1 cellular context compared by ENCODE assay signal in genomic region chr2:219642465-219643083, GRCh38.
A peak's percentile ranks its signal among the peaks of the same experiment; 100 is the strongest.
TF ChIP-seq lines count a peak whose summit lies in the region.

No MANE protein-coding gene starts in this region.

TF ChIP-seq in HepG2, 621 proteins besides CTCF, POLR2A, EP300 and RAD21 (continued from another document and continues in another):
- TF ChIP-seq MTA1 (CRISPR knock-in tag; IDR thresholded peaks at IDR 0.05; ENCODE audit: borderline replicate concordance) = no peak
- no peak for TF ChIP-seq E2F1 (CRISPR knock-in tag; IDR thresholded peaks at IDR 0.05)
- no peak for TF ChIP-seq CENPBD1 (CRISPR knock-in tag; IDR thresholded peaks at IDR 0.05; ENCODE audit: borderline replicate concordance, low read depth)
- TF ChIP-seq IKZF1 (IDR thresholded peaks at IDR 0.05) = no peak
- no peak for TF ChIP-seq CHD4 (IDR thresholded peaks at IDR 0.05; ENCODE audit: borderline replicate concordance, low read length)
- TF ChIP-seq CBX1 (IDR thresholded peaks at IDR 0.05; ENCODE audit: low read depth) = peak; percentile 72
- TF ChIP-seq ZNF263 (CRISPR knock-in tag; IDR thresholded peaks at IDR 0.05) = peak; percentile 71
- peak; percentile 85 for TF ChIP-seq GATAD2A (CRISPR knock-in tag; IDR thresholded peaks at IDR 0.05)
- peak; percentile 83 for TF ChIP-seq ATF3 (CRISPR knock-in tag; IDR thresholded peaks at IDR 0.05)
- no peak for TF ChIP-seq ATRX (CRISPR knock-in tag; IDR thresholded peaks at IDR 0.05; ENCODE audit: borderline replicate concordance)
- TF ChIP-seq ZNF546 (CRISPR knock-in tag; conservative IDR thresholded peaks at IDR 0.05) = no peak
- peak; percentile 31; the same call in 1 of the 2 replicates for TF ChIP-seq NFYC (CRISPR knock-in tag; IDR thresholded peaks at IDR 0.05)
- TF ChIP-seq PTBP1 (IDR thresholded peaks at IDR 0.05; ENCODE audit: low read depth, low read length, poor library complexity, severe bottlenecking) = peak; percentile 79
- no peak for TF ChIP-seq TEF (CRISPR knock-in tag; IDR thresholded peaks at IDR 0.05)
- peak; percentile 70 for TF ChIP-seq POGZ (CRISPR knock-in tag; IDR thresholded peaks at IDR 0.05)
- TF ChIP-seq ZFP41 (CRISPR knock-in tag; IDR thresholded peaks at IDR 0.05; ENCODE audit: borderline replicate concordance) = no peak
- peak; percentile 78; the same call in 1 of the 2 replicates for TF ChIP-seq SALL2 (CRISPR knock-in tag; IDR thresholded peaks at IDR 0.05)
- peak; percentile 70; the same call in 1 of the 2 replicates for TF ChIP-seq RCOR2 (CRISPR knock-in tag; IDR thresholded peaks at IDR 0.05)
- no peak for TF ChIP-seq SOX13 (IDR thresholded peaks at IDR 0.05)
- TF ChIP-seq SOX13 (CRISPR knock-in tag; conservative IDR thresholded peaks at IDR 0.05 in 1 of 2, IDR thresholded peaks at IDR 0.05 in 1 of 2) = peak in 1 of 2 experiments; percentile 57; a peak in 2 of 4 replicates
- no peak for TF ChIP-seq ZNF18 (CRISPR knock-in tag; IDR thresholded peaks at IDR 0.05; ENCODE audit: insufficient replicate concordance)
- TF ChIP-seq XBP1 (CRISPR knock-in tag; IDR thresholded peaks at IDR 0.05) = no peak
- TF ChIP-seq FUBP1 (CRISPR knock-in tag; IDR thresholded peaks at IDR 0.05; ENCODE audit: borderline replicate concordance) = no peak
- peak; percentile 87 for TF ChIP-seq ZNF574 (CRISPR knock-in tag; IDR thresholded peaks at IDR 0.05)
- TF ChIP-seq ATF4 (CRISPR knock-in tag; IDR thresholded peaks at IDR 0.05) = peak in 1 of 2 experiments; percentile 84; a peak in 2 of 4 replicates
- no peak for TF ChIP-seq ZNF230 (CRISPR knock-in tag; IDR thresholded peaks at IDR 0.05)
- TF ChIP-seq TEAD2 (CRISPR knock-in tag; IDR thresholded peaks at IDR 0.05) = no peak; the same call in 1 of the 2 replicates
- no peak for TF ChIP-seq ZNF136 (CRISPR knock-in tag; IDR thresholded peaks at IDR 0.05; ENCODE audit: low read depth)
- no peak for TF ChIP-seq ZNF7 (CRISPR knock-in tag; IDR thresholded peaks at IDR 0.05)
- TF ChIP-seq ZBTB7B (CRISPR knock-in tag; IDR thresholded peaks at IDR 0.05) = peak; percentile 75; the same call in 1 of the 2 replicates
- no peak for TF ChIP-seq HMGA1 (CRISPR knock-in tag; conservative IDR thresholded peaks at IDR 0.05)
- TF ChIP-seq GLI4 (CRISPR knock-in tag; IDR thresholded peaks at IDR 0.05; ENCODE audit: borderline replicate concordance) = no peak
- TF ChIP-seq HIVEP1 (CRISPR knock-in tag; IDR thresholded peaks at IDR 0.05) = peak; percentile 71; the same call in 1 of the 2 replicates
- TF ChIP-seq ZNF326 (CRISPR knock-in tag; IDR thresholded peaks at IDR 0.05; ENCODE audit: borderline replicate concordance) = no peak
- peak; percentile 82; the same call in 1 of the 2 replicates for TF ChIP-seq YEATS2 (CRISPR knock-in tag; IDR thresholded peaks at IDR 0.05; ENCODE audit: borderline replicate concordance)
- no peak for TF ChIP-seq MATR3 (CRISPR knock-in tag; IDR thresholded peaks at IDR 0.05)
- TF ChIP-seq ZMAT5 (CRISPR knock-in tag; IDR thresholded peaks at IDR 0.05; ENCODE audit: borderline replicate concordance, low read depth) = no peak
- TF ChIP-seq GLMP (CRISPR knock-in tag; IDR thresholded peaks at IDR 0.05; ENCODE audit: borderline replicate concordance) = no peak
- TF ChIP-seq HOXA5 (CRISPR knock-in tag; IDR thresholded peaks at IDR 0.05) = peak; percentile 94; the same call in 1 of the 2 replicates
- no peak for TF ChIP-seq ZNF557 (CRISPR knock-in tag; IDR thresholded peaks at IDR 0.05)
- TF ChIP-seq HIC2 (CRISPR knock-in tag; IDR thresholded peaks at IDR 0.05; ENCODE audit: low read depth) = 0 out of 2 replicates have a peak, but pooled peaks have one; percentile 28
- peak; percentile 75; the same call in 1 of the 2 replicates for TF ChIP-seq MYC (CRISPR knock-in tag; IDR thresholded peaks at IDR 0.05; ENCODE audit: borderline replicate concordance)
- peak; percentile 62 for TF ChIP-seq ZNF709 (CRISPR knock-in tag; IDR thresholded peaks at IDR 0.05)
- peak; percentile 68; the same call in 1 of the 2 replicates for TF ChIP-seq STAT5B (CRISPR knock-in tag; IDR thresholded peaks at IDR 0.05)
- TF ChIP-seq ZNF792 (CRISPR knock-in tag; IDR thresholded peaks at IDR 0.05) = peak; percentile 77; the same call in 1 of the 2 replicates
- TF ChIP-seq ZNF841 (CRISPR knock-in tag; IDR thresholded peaks at IDR 0.05; ENCODE audit: borderline replicate concordance) = no peak
- TF ChIP-seq BATF2 (CRISPR knock-in tag; IDR thresholded peaks at IDR 0.05) = no peak
- peak; percentile 85; the same call in 1 of the 2 replicates for TF ChIP-seq KDM5B (CRISPR knock-in tag; IDR thresholded peaks at IDR 0.05; ENCODE audit: borderline replicate concordance)
- TF ChIP-seq GATA4 (IDR thresholded peaks at IDR 0.05; ENCODE audit: borderline replicate concordance, low read depth) = no peak
- TF ChIP-seq KLF6 (CRISPR knock-in tag; IDR thresholded peaks at IDR 0.05) = peak; percentile 75; the same call in 1 of the 2 replicates
- no peak for TF ChIP-seq KLF13 (CRISPR knock-in tag; IDR thresholded peaks at IDR 0.05)
- TF ChIP-seq STAT6 (CRISPR knock-in tag; IDR thresholded peaks at IDR 0.05; ENCODE audit: borderline replicate concordance) = no peak; the same call in 1 of the 2 replicates
